Comparison of ENCODE assay signal across 13 cellular contexts in the genomic region with DNA sequence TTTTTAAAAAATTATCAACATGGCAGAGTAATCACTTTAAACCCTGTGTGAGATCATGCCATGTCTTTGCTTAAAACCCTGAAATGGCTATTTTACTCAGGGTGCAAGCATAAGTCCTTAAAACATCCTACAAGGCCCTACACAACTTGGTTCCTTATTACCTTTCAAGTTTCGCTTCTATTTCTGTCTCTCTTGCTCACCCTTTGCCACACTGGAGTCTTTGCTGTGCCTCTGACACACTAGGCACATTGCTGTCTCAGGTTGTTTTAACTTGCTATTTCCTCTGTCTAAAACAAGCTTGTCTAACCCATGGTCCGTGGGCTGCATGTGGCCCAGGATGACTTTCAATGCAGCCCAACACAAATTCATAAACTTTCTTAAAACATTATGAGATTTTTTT. TPM values are rescaled to one million over a fixed set of nuclear protein-coding genes. Genes with fewer than 3 reads are reported as not detected.
DNase-seq lines count a peak whose midpoint lies in the region; ATAC-seq and TF ChIP-seq lines count a peak whose summit lies in the region.
"Had no signal": no experiment of that assay in that cellular context is flagged by ENCODE, and none has a peak within 500 bp of the region (broad histone marks: within the 10 kb centered on the region; RNA-seq: fewer than 3 reads in every experiment).

No MANE protein-coding gene starts in this region.

- peaks cover 3 to 6% of the 10 kb centered on the region in 2 donors for H3K4me1 ChIP-seq in gastrocnemius medialis
- no peaks in the 10 kb centered on the region for H3K4me1 ChIP-seq in colonic mucosa
- H3K4me1 ChIP-seq: suprapubic skin had no signal

- H3K4me3 ChIP-seq in gastrocnemius medialis (no peak overlapping the region), colonic mucosa (no peak overlapping the region)
- H3K4me3 ChIP-seq: suprapubic skin had no signal

- no peaks in the 10 kb centered on the region for H3K36me3 ChIP-seq in gastrocnemius medialis
- H3K36me3 ChIP-seq in colonic mucosa: no peaks in the 10 kb centered on the region
- H3K36me3 ChIP-seq: suprapubic skin had no signal

- H3K27ac ChIP-seq in gastrocnemius medialis (no peak overlapping the region), colonic mucosa (no peak overlapping the region)
- H3K27ac ChIP-seq: 22Rv1, suprapubic skin had no signal

- intact Hi-C loops in gastrocnemius medialis (cut with DNase I; ENCODE audit: low total_unique reads): no loop called here
- intact Hi-C loops in colonic mucosa (cut with DNase I): no loop called here

- no peak for TF ChIP-seq CTCF in gastrocnemius medialis (IDR thresholded peaks at IDR 0.05 in 4 of 5, conservative IDR thresholded peaks at IDR 0.05 in 1 of 5)
- TF ChIP-seq CTCF in colonic mucosa (IDR thresholded peaks at IDR 0.05): no peak

- no peaks in the 10 kb centered on the region for H3K27me3 ChIP-seq in gastrocnemius medialis
- H3K27me3 ChIP-seq in colonic mucosa: no peaks in the 10 kb centered on the region
- H3K27me3 ChIP-seq: suprapubic skin had no signal

- H3K9ac ChIP-seq in colonic mucosa (ENCODE audit: low read depth in 2 of 2, low read length in 2 of 2): no peak overlapping the region

- DNase-seq in NOMO-1 (lab: John Stamatoyannopoulos, UW; ENCODE audit: unreplicated experiment in 2 of 2): peak; percentile 12 to 55
- DNase-seq in NOMO-1 treated with dmso at 0.1 percent for 144 hours (lab: John Stamatoyannopoulos, UW; ENCODE audit: unreplicated experiment): no peak
- DNase-seq in gastrocnemius medialis: no peak
- DNase-seq in germinal center (ENCODE audit: low spot score): no peak
- no peak for DNase-seq in LoVo (ENCODE audit: low spot score)
- DNase-seq in colonic mucosa: no peak
- DNase-seq: effector memory CD4-positive, alpha-beta T cell; Kasumi-1 had no signal

- ATAC-seq in GM21825 (IDR thresholded peaks at IDR 0.05; ENCODE audit: unreplicated experiment): peak; percentile 87
- peak; percentile 88 for ATAC-seq in HG03469 (IDR thresholded peaks at IDR 0.05; ENCODE audit: unreplicated experiment)
- peak; percentile 47 to 87 for ATAC-seq in gastrocnemius medialis
- ATAC-seq: sciatic nerve had no signal

- in situ Hi-C loops in gastrocnemius medialis (cut with MboI; ENCODE audit: low sequenced_read_pairs in 4 of 4): no loop called here

- H3K9me3 ChIP-seq in gastrocnemius medialis (no peaks in the 10 kb centered on the region), colonic mucosa (no peaks in the 10 kb centered on the region)
- H3K9me3 ChIP-seq: suprapubic skin had no signal

- TF ChIP-seq POLR2A in gastrocnemius medialis (IDR thresholded peaks at IDR 0.05): no peak

RNA-seq across cellular contexts. Expression of gene KIAA0408, which starts 55.6 kb away (rescaled TPM):
- total RNA-seq in gastrocnemius medialis: 10 to 100 TPM; 34.0 to 57.4 (median 44.8) TPM
- total RNA-seq in colonic mucosa: 1 to 10 TPM; 1.6 to 2.7 TPM

Comparison
In these comparisons a context has a peak if more than half of its experiments do, and no peak if none do; other contexts are left out.
1. DNase-seq: peak in NOMO-1 (2 of 2); none in NOMO-1 treated with dmso at 0.1 percent for 144 hours (single experiment), gastrocnemius medialis (0 of 2), germinal center (single experiment), LoVo (single experiment) and colonic mucosa (single experiment).
2. RNA of gene KIAA0408, which starts 55.6 kb away (total RNA-seq): 34.0 to 57.4 TPM in gastrocnemius medialis; 1.6 to 2.7 TPM in colonic mucosa; every median in the first group is over 4 times any median in the second.
3. Peak in every context shown above with its lines, with median percentiles within 50 percentile points of each other: ATAC-seq.